15 cellular contexts compared by ENCODE assay signal in genomic region chr11:32311351-32312077, GRCh38.
DNase-seq lines count a peak whose midpoint lies in the region; ATAC-seq, FAIRE-seq and TF ChIP-seq lines count a peak whose summit lies in the region.
"Had no signal": no experiment of that assay in that cellular context is flagged by ENCODE, and none has a peak within 500 bp of the region (broad histone marks: within the 10 kb centered on the region; RNA-seq: fewer than 3 reads in every experiment).

No MANE protein-coding gene starts in this region.

- H3K4me1 Mint-ChIP-seq in astrocyte (ENCODE audit: low read depth, unreplicated experiment) = peaks cover 3% of the 10 kb centered on the region
- peaks cover 98% of the 10 kb centered on the region for H3K4me1 Mint-ChIP-seq in nephron progenitor cell
- H3K4me1 Mint-ChIP-seq in CD4-positive, alpha-beta T cell (ENCODE audit: low read depth) = no peaks in the 10 kb centered on the region

- H4K20me1 ChIP-seq in astrocyte (ENCODE audit: insufficient read depth, low read length) = no peaks in the 10 kb centered on the region

- H3K79me2 ChIP-seq in astrocyte (ENCODE audit: insufficient read depth, low read length) = no peaks in the 10 kb centered on the region

- H3K27me3 ChIP-seq in astrocyte (ENCODE audit: insufficient read depth, low read length) (no peaks in the 10 kb centered on the region), HAP-1 (ENCODE audit: low read depth) (no peaks in the 10 kb centered on the region; the same call in 1 of the 2 replicates), sigmoid colon (no peaks in the 10 kb centered on the region)
- H3K27me3 ChIP-seq in CD4-positive, alpha-beta T cell (ENCODE audit: control insufficient read depth, insufficient read depth, low read length) = no peaks in the 10 kb centered on the region

- H3K9me3 ChIP-seq in astrocyte (ENCODE audit: insufficient read depth, low read depth, low read length) (no peaks in the 10 kb centered on the region), HAP-1 (no peaks in the 10 kb centered on the region), sigmoid colon (no peaks in the 10 kb centered on the region)
- no peaks in the 10 kb centered on the region for H3K9me3 ChIP-seq in CD4-positive, alpha-beta T cell (ENCODE audit: control insufficient read depth, low read length)
- H3K9me3 ChIP-seq: Caco-2 had no signal

- no peak overlapping the region for H3K9ac ChIP-seq in astrocyte (ENCODE audit: low read length)

- H3K4me2 ChIP-seq in astrocyte (ENCODE audit: low read length) = peak overlapping the region; percentile 38

- in situ Hi-C loops in HAP-1 (cut with MboI; ENCODE audit: low sequenced_read_pairs) = no loop called here

- FAIRE-seq in astrocyte (lab: Jason Lieb, UNC) = no peak

- H3K27ac Mint-ChIP-seq in astrocyte (ENCODE audit: unreplicated experiment) = no peak overlapping the region
- H3K27ac Mint-ChIP-seq in nephron progenitor cell = peak overlapping the region; percentile 98
- no peak overlapping the region for H3K27ac Mint-ChIP-seq in CD4-positive, alpha-beta T cell
- H3K27ac Mint-ChIP-seq: H9 had no signal

- H3K4me3 Mint-ChIP-seq in astrocyte (ENCODE audit: unreplicated experiment) = no peak overlapping the region
- peak overlapping the region; percentile 77 for H3K4me3 Mint-ChIP-seq in nephron progenitor cell
- H3K4me3 Mint-ChIP-seq in CD4-positive, alpha-beta T cell = no peak overlapping the region
- H3K4me3 Mint-ChIP-seq: H9 had no signal

- TF ChIP-seq EP300 in sigmoid colon (IDR thresholded peaks at IDR 0.05) = no peak

- H3K36me3 ChIP-seq in astrocyte (ENCODE audit: insufficient read depth, low read length) (no peaks in the 10 kb centered on the region), HAP-1 (replicated peaks) (no peaks in the 10 kb centered on the region), sigmoid colon (no peaks in the 10 kb centered on the region)

- POLR2A ChIA-PET in CD4-positive, alpha-beta T cell (lab: Charles Lee) = no interaction called here

- no peak for TF ChIP-seq POLR2A in sigmoid colon (IDR thresholded peaks at IDR 0.05)

- no peaks in the 10 kb centered on the region for H3K9me3 Mint-ChIP-seq in astrocyte (ENCODE audit: unreplicated experiment)
- no peaks in the 10 kb centered on the region for H3K9me3 Mint-ChIP-seq in nephron progenitor cell
- H3K9me3 Mint-ChIP-seq in CD4-positive, alpha-beta T cell = no peaks in the 10 kb centered on the region
- H3K9me3 Mint-ChIP-seq: H9 had no signal

- CTCF ChIA-PET in CD4-positive, alpha-beta T cell (lab: Charles Lee) = no interaction called here

- H3K36me3 Mint-ChIP-seq in astrocyte (ENCODE audit: low read depth, unreplicated experiment) (no peaks in the 10 kb centered on the region), nephron progenitor cell (ENCODE audit: low read depth) (peaks cover 4% of the 10 kb centered on the region)
- no peaks in the 10 kb centered on the region for H3K36me3 Mint-ChIP-seq in CD4-positive, alpha-beta T cell (ENCODE audit: low read depth)

- WGBS in sigmoid colon, 2 donors = 61 to 79% methylated on average over 6 of the region's 6 CpGs

- DNase-seq in NCI-H2171 treated with DMSO at 0.1 percent for 48 hours (lab: John Stamatoyannopoulos, UW) = peak; percentile 86
- no peak for DNase-seq in astrocyte (ENCODE audit: low read depth)
- no peak for DNase-seq in nephron progenitor cell
- DNase-seq in CD4-positive, alpha-beta T cell = no peak
- no peak for DNase-seq in HAP-1 (ENCODE audit: low spot score in 2 of 2)
- DNase-seq in sigmoid colon = no peak
- DNase-seq: C1 segment of cervical spinal cord, Caco-2, DMS79 treated with DMSO at 0.1 percent for 48 hours, GF-D8, H9, Karpas-422, NCI-H1105 treated with DMSO at 0.1 percent for 48 hours, NCI-H2029 had no signal

- intact Hi-C loops in CD4-positive, alpha-beta T cell (cut with DNase I, micrococcal nuclease) = no loop called here
- intact Hi-C loops in sigmoid colon (cut with DNase I) = no loop called here

- H3K27me3 Mint-ChIP-seq in astrocyte (ENCODE audit: low read depth, unreplicated experiment) (no peaks in the 10 kb centered on the region), nephron progenitor cell (ENCODE audit: low read depth, poor library complexity) (no peaks in the 10 kb centered on the region)
- peaks cover 31% of the 10 kb centered on the region for H3K27me3 Mint-ChIP-seq in CD4-positive, alpha-beta T cell

- ATAC-seq in CD4-positive, alpha-beta T cell (ENCODE audit: poor library complexity) = no peak
- no peak for ATAC-seq in GM21529 (IDR thresholded peaks at IDR 0.05; ENCODE audit: unreplicated experiment)

- no peak overlapping the region for H2AFZ ChIP-seq in astrocyte (ENCODE audit: low read depth, low read length)

- H3K4me3 ChIP-seq in astrocyte (ENCODE audit: insufficient read depth, low read depth, low read length) = no peak overlapping the region
- H3K4me3 ChIP-seq in HAP-1 = no peak overlapping the region
- H3K4me3 ChIP-seq in sigmoid colon = no peak overlapping the region

- H3K4me1 ChIP-seq in astrocyte (ENCODE audit: insufficient read depth, low read length) (peaks cover 16% of the 10 kb centered on the region), HAP-1 (no peaks in the 10 kb centered on the region), sigmoid colon (no peaks in the 10 kb centered on the region)
- H3K4me1 ChIP-seq: Caco-2 had no signal

- TF ChIP-seq CTCF in astrocyte (IDR thresholded peaks at IDR 0.05; ENCODE audit: insufficient read depth, low read depth, low read length) = no peak
- TF ChIP-seq CTCF in nephron progenitor cell (IDR thresholded peaks at IDR 0.05) = no peak
- no peak for TF ChIP-seq CTCF in CD4-positive, alpha-beta T cell (IDR thresholded peaks at IDR 0.05)
- TF ChIP-seq CTCF in sigmoid colon (IDR thresholded peaks at IDR 0.05) = no peak

- H3K27ac ChIP-seq in astrocyte (ENCODE audit: low read depth, low read length) (no peak overlapping the region), sigmoid colon (no peak overlapping the region)
- H3K27ac ChIP-seq in CD4-positive, alpha-beta T cell (ENCODE audit: low read depth, low read length) = no peak overlapping the region
